1 cellular context compared by ENCODE assay signal in genomic region chr11:124644426-124645280, GRCh38.
TF ChIP-seq lines count a peak whose summit lies in the region.

No MANE protein-coding gene starts in this region.

TF ChIP-seq in HEK293, 187 proteins besides CTCF, POLR2A, EP300 and RAD21 (continued from another document):
- no peak for TF ChIP-seq PATZ1 (tag by site-specific recombination; IDR thresholded peaks at IDR 0.05)
TF ChIP-seq in HEK293: peak in this region for 12.
